ENCODE assay signal across 8 cellular contexts in the genomic region with DNA sequence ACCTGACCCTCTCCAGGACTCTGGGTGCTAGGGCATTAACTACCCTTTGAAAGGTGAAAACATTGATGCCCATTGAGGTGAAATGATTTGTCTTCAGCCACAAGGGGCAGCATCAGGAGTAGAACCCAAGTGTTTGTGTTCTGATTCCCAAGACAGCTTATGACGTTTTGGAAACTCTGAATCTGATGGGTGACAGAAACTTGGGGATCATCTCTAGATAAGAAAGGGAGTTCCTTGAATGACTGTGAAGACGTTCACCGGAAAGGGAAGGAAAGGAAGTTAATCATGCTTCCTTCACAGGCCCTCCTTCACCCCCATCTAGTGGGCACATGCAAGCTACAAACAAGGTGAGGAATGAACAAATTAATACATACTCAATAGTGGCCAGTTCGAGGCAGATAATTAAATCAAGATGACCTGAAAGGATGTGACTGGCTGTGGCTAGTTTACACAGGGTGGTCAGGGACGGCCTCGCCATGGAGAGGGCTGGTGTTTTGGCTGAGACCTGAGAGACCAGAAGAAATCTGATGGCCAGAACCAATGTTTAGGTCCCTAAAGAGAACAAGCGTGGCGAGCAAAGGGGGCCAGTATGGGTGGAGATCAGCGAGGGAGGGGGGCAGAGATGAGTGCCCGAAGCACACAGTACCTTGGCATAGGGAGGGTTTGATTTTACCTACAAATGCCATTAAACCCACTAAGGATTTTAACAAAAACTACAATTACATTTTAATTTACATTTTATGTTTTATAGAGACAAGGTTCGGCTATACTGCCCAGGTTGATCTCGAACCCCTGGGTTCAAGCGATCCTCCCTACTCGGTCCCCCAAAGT. TPM values are rescaled to one million over a fixed set of nuclear protein-coding genes. Genes with fewer than 3 reads are reported as not detected.
DNase-seq lines count a peak whose midpoint lies in the region; ATAC-seq, FAIRE-seq and TF ChIP-seq lines count a peak whose summit lies in the region.

No MANE protein-coding gene starts in this region.

- H3K4me3 Mint-ChIP-seq in astrocyte (ENCODE audit: unreplicated experiment): peak overlapping the region; percentile 91

- peak overlapping the region; percentile 69 for H3K4me3 ChIP-seq in SU-DHL-6 (ENCODE audit: insufficient read depth, low read length, poor library complexity, severe bottlenecking)
- peak overlapping the region; percentile 79 for H3K4me3 ChIP-seq in astrocyte (ENCODE audit: insufficient read depth, low read depth, low read length)
- H3K4me3 ChIP-seq in iPS-20b (ENCODE audit: low read length): peak overlapping the region; percentile 86
- peak overlapping the region; percentile 89 for H3K4me3 ChIP-seq in smooth muscle cell

- H3K27me3 ChIP-seq in SU-DHL-6 (ENCODE audit: low read length): no peaks in the 10 kb centered on the region
- no peaks in the 10 kb centered on the region for H3K27me3 ChIP-seq in astrocyte (ENCODE audit: insufficient read depth, low read length)
- H3K27me3 ChIP-seq in iPS-20b (ENCODE audit: insufficient read depth, low read length): peaks cover 10% of the 10 kb centered on the region
- H3K27me3 ChIP-seq in smooth muscle cell (ENCODE audit: low read depth): no peaks in the 10 kb centered on the region

- H3K9ac ChIP-seq in SU-DHL-6 (ENCODE audit: low read length) (peak overlapping the region; percentile 69), astrocyte (ENCODE audit: low read length) (peak overlapping the region; percentile 84), iPS-20b (ENCODE audit: low read depth, low read length) (peak overlapping the region; percentile 89), smooth muscle cell (ENCODE audit: low read depth) (peak overlapping the region; percentile 86)

- no peaks in the 10 kb centered on the region for H3K79me2 ChIP-seq in SU-DHL-6 (ENCODE audit: insufficient read depth, low read length)
- peaks cover 3% of the 10 kb centered on the region for H3K79me2 ChIP-seq in astrocyte (ENCODE audit: insufficient read depth, low read length)
- H3K79me2 ChIP-seq in smooth muscle cell (ENCODE audit: low read depth): no peaks in the 10 kb centered on the region

- ATAC-seq in HG02970 (IDR thresholded peaks at IDR 0.05; ENCODE audit: low FRiP score, unreplicated experiment): no peak

- no peaks in the 10 kb centered on the region for H3K27me3 Mint-ChIP-seq in astrocyte (ENCODE audit: low read depth, unreplicated experiment)

- no peaks in the 10 kb centered on the region for H3K9me2 ChIP-seq in SU-DHL-6 (replicated peaks; ENCODE audit: insufficient read depth, low read length)

- H3K9me3 ChIP-seq in SU-DHL-6 (ENCODE audit: insufficient read depth, low read length) (no peaks in the 10 kb centered on the region), astrocyte (ENCODE audit: insufficient read depth, low read depth, low read length) (no peaks in the 10 kb centered on the region), iPS-20b (ENCODE audit: insufficient read depth, low read depth, low read length) (no peaks in the 10 kb centered on the region), smooth muscle cell (replicated peaks; ENCODE audit: low read depth) (no peaks in the 10 kb centered on the region)

- H4K20me1 ChIP-seq in SU-DHL-6 (ENCODE audit: low read depth, low read length): no peaks in the 10 kb centered on the region
- H4K20me1 ChIP-seq in astrocyte (ENCODE audit: insufficient read depth, low read length): peaks cover 8% of the 10 kb centered on the region
- peaks cover 3% of the 10 kb centered on the region for H4K20me1 ChIP-seq in smooth muscle cell (ENCODE audit: low read depth)

- DNase-seq in DMS114 treated with DMSO at 0.1 percent for 48 hours (lab: John Stamatoyannopoulos, UW; ENCODE audit: unreplicated experiment) (peak; percentile 72), HS-5 (ENCODE audit: low read depth) (peak; percentile 68), astrocyte (ENCODE audit: low read depth) (peak; percentile 62), smooth muscle cell (lab: John Stamatoyannopoulos, UW; ENCODE audit: unreplicated experiment) (no peak), NCI-H187 (lab: John Stamatoyannopoulos, UW) (no peak)

- peak overlapping the region; percentile 91 for H3K27ac Mint-ChIP-seq in astrocyte (ENCODE audit: unreplicated experiment)

- peaks cover 18% of the 10 kb centered on the region for H3F3A ChIP-seq in SU-DHL-6 (ENCODE audit: insufficient read depth)
- H3F3A ChIP-seq in smooth muscle cell (ENCODE audit: low read depth): peaks cover 7% of the 10 kb centered on the region

- peak overlapping the region; percentile 66 for H2AFZ ChIP-seq in SU-DHL-6 (ENCODE audit: low read depth, low read length, severe bottlenecking)
- H2AFZ ChIP-seq in astrocyte (ENCODE audit: low read depth, low read length): peak overlapping the region; percentile 38
- H2AFZ ChIP-seq in smooth muscle cell (ENCODE audit: low read depth): peak overlapping the region; percentile 77

- peak overlapping the region; percentile 85 for H3K4me2 ChIP-seq in SU-DHL-6 (ENCODE audit: low read depth, low read length, poor library complexity, severe bottlenecking)
- H3K4me2 ChIP-seq in astrocyte (ENCODE audit: low read length): peak overlapping the region; percentile 95
- peak overlapping the region; percentile 83 for H3K4me2 ChIP-seq in smooth muscle cell

- no peaks in the 10 kb centered on the region for H3K36me3 Mint-ChIP-seq in astrocyte (ENCODE audit: low read depth, unreplicated experiment)

- H3K4me1 ChIP-seq in astrocyte (ENCODE audit: insufficient read depth, low read length): peaks cover 16% of the 10 kb centered on the region
- H3K4me1 ChIP-seq in iPS-20b (ENCODE audit: insufficient read depth, low read length): peaks cover 9% of the 10 kb centered on the region; the same call in 1 of the 2 replicates
- H3K4me1 ChIP-seq in smooth muscle cell (ENCODE audit: low read depth): peaks cover 14% of the 10 kb centered on the region

- H3K36me3 ChIP-seq in SU-DHL-6 (ENCODE audit: low read length) (no peaks in the 10 kb centered on the region), astrocyte (ENCODE audit: insufficient read depth, low read length) (no peaks in the 10 kb centered on the region), iPS-20b (ENCODE audit: insufficient read depth, low read depth, low read length) (no peaks in the 10 kb centered on the region), smooth muscle cell (ENCODE audit: low read depth) (no peaks in the 10 kb centered on the region)

- no peaks in the 10 kb centered on the region for H3K9me3 Mint-ChIP-seq in astrocyte (ENCODE audit: unreplicated experiment)

- FAIRE-seq in astrocyte (lab: Jason Lieb, UNC): no peak

- H3K4me1 Mint-ChIP-seq in astrocyte (ENCODE audit: low read depth, unreplicated experiment): peaks cover 16% of the 10 kb centered on the region

- WGBS in smooth muscle cell (ENCODE audit: low lambda C conversion rate): 33% methylated on average over 14 of the region's 14 CpGs

- TF ChIP-seq CTCF in SU-DHL-6 (IDR thresholded peaks at IDR 0.05; ENCODE audit: insufficient read depth, low read length, poor library complexity, severe bottlenecking) (peak; percentile 85), astrocyte (IDR thresholded peaks at IDR 0.05; ENCODE audit: insufficient read depth, low read depth, low read length) (peak; percentile 56), smooth muscle cell (IDR thresholded peaks at IDR 0.05; ENCODE audit: borderline replicate concordance, insufficient read depth, poor library complexity, severe bottlenecking) (peak; percentile 46)

- H3K27ac ChIP-seq in SU-DHL-6 (ENCODE audit: low read depth, low read length) (peak overlapping the region; percentile 39), astrocyte (ENCODE audit: low read depth, low read length) (peak overlapping the region; percentile 85), iPS-20b (ENCODE audit: low read length) (no peak overlapping the region), smooth muscle cell (ENCODE audit: low read depth) (peak overlapping the region; percentile 96)

RNA-seq across cellular contexts. Expression of a gene that starts 0.9 kb away (rescaled TPM):
- total RNA-seq in astrocyte (19.8 and 25.2 TPM in 2 replicates), smooth muscle cell (16.0 and 17.6 TPM in 2 replicates)
- polyA plus RNA-seq in smooth muscle cell: 5.1 and 5.2 TPM in 2 replicates

RNA-seq across cellular contexts. Expression of a gene that starts 15.0 kb away (rescaled TPM):
- total RNA-seq in astrocyte (0.14 and 0.17 TPM in 2 replicates), smooth muscle cell (not detected in 2 replicates)
- 0.05 TPM in 1 of 2 replicates, not detected in the other for polyA plus RNA-seq in smooth muscle cell

RNA-seq across cellular contexts. Expression of a gene that starts 40.8 kb away (rescaled TPM):
- total RNA-seq in astrocyte: 5.5 and 6.2 TPM in 2 replicates
- 3.6 and 8.4 TPM in 2 replicates for total RNA-seq in smooth muscle cell
- polyA plus RNA-seq in smooth muscle cell: 2.5 and 5.1 TPM in 2 replicates

RNA-seq across cellular contexts. Expression of a gene that starts 40.9 kb away (rescaled TPM):
- 58.1 and 58.6 TPM in 2 replicates for total RNA-seq in astrocyte
- 41.2 and 41.8 TPM in 2 replicates for total RNA-seq in smooth muscle cell
- 31.4 and 31.7 TPM in 2 replicates for polyA plus RNA-seq in smooth muscle cell

Comparison
In these comparisons a context has a peak if more than half of its experiments do, and no peak if none do; other contexts are left out.
1. DNase-seq: peak in DMS114 treated with DMSO at 0.1 percent for 48 hours (single experiment), HS-5 (single experiment) and astrocyte (single experiment); none in smooth muscle cell (single experiment) and NCI-H187 (0 of 2).
2. Peak in every context shown above with its lines, with median percentiles within 50 percentile points of each other: H2AFZ ChIP-seq, H3K4me2 ChIP-seq, H3K4me3 ChIP-seq, H3K9ac ChIP-seq and CTCF ChIP-seq.